In genomic region chr6:20034408-20034769, GRCh38 we compare ENCODE assay signal across 23 cellular contexts.
"Had no signal": no experiment of that assay in that cellular context is flagged by ENCODE, and none has a peak within 500 bp of the region (broad histone marks: within the 10 kb centered on the region; RNA-seq: fewer than 3 reads in every experiment).

No MANE protein-coding gene starts in this region.

- H3K36me3 ChIP-seq: tibial artery had no signal

- H3K9me3 ChIP-seq: body of pancreas had no signal

- ATAC-seq: activated CD8-positive, alpha-beta T cell treated with anti-CD3 and anti-CD28 coated beads for 36 hours; body of pancreas; left ventricle myocardium superior; natural killer cell; stimulated activated memory B cell treated with anti-CD40 and anti-IgM and Interleukin-4, amounts not matched to agents 10 μg/mL and 1 μg/mL and 100 μg/mL, for 72 hours; WTC11 had no signal

- H3K36me3 Mint-ChIP-seq: activated naive CD8-positive, alpha-beta T cell; natural killer cell; stimulated activated memory B cell treated with anti-CD40 and anti-IgM and Interleukin-4, amounts not matched to agents 10 μg/mL and 1 μg/mL and 100 μg/mL, for 72 hours had no signal

- H3K4me3 ChIP-seq: body of pancreas, coronary artery, tibial artery had no signal

- FAIRE-seq: endothelial cell of umbilical vein, urothelium cell line had no signal

- H3K27me3 Mint-ChIP-seq: stimulated activated memory B cell treated with anti-CD40 and anti-IgM and Interleukin-4, amounts not matched to agents 10 μg/mL and 1 μg/mL and 100 μg/mL, for 72 hours had no signal

- H3K4me3 Mint-ChIP-seq: activated CD8-positive, alpha-beta T cell treated with anti-CD3 and anti-CD28 coated beads for 36 hours; activated naive CD8-positive, alpha-beta T cell; central memory CD8-positive, alpha-beta T cell; natural killer cell; stimulated activated memory B cell treated with anti-CD40 and anti-IgM and Interleukin-4, amounts not matched to agents 10 μg/mL and 1 μg/mL and 100 μg/mL, for 72 hours; WTC11 had no signal

- H3K9me3 Mint-ChIP-seq: activated CD8-positive, alpha-beta T cell treated with anti-CD3 and anti-CD28 coated beads for 36 hours; central memory CD8-positive, alpha-beta T cell; natural killer cell had no signal

- H3K27ac ChIP-seq: body of pancreas, coronary artery, tibial artery had no signal

- H3K27ac Mint-ChIP-seq: activated CD8-positive, alpha-beta T cell treated with anti-CD3 and anti-CD28 coated beads for 36 hours; activated naive CD8-positive, alpha-beta T cell; natural killer cell; stimulated activated memory B cell treated with anti-CD40 and anti-IgM and Interleukin-4, amounts not matched to agents 10 μg/mL and 1 μg/mL and 100 μg/mL, for 72 hours; WTC11 had no signal

- H3K4me1 Mint-ChIP-seq: central memory CD8-positive, alpha-beta T cell; stimulated activated memory B cell treated with anti-CD40 and anti-IgM and Interleukin-4, amounts not matched to agents 10 μg/mL and 1 μg/mL and 100 μg/mL, for 72 hours had no signal

- H3K4me1 ChIP-seq: body of pancreas, tibial artery had no signal

- DNase-seq: activated CD4-positive, alpha-beta T cell treated with anti-CD3 and anti-CD28 coated beads for 48 hours; activated CD8-positive, alpha-beta T cell treated with anti-CD3 and anti-CD28 coated beads for 36 hours; activated gamma-delta T cell treated with Interleukin-2 at 50 U/mL for 16 hours; amygdala; body of pancreas; foreskin fibroblast; glutamatergic neuron; kidney glomerular epithelial cell; left ventricle myocardium superior; mesenchymal stem cell; natural killer cell; nucleus accumbens; posterior cingulate gyrus; stimulated activated CD4-positive, alpha-beta T cell treated with anti-CD3 and anti-CD28 coated beads, Interleukin-2, amount 100 ng/mL, for 48 hours; T1000; tibial artery had no signal
